25 cellular contexts compared by ENCODE assay signal in the genomic region with DNA sequence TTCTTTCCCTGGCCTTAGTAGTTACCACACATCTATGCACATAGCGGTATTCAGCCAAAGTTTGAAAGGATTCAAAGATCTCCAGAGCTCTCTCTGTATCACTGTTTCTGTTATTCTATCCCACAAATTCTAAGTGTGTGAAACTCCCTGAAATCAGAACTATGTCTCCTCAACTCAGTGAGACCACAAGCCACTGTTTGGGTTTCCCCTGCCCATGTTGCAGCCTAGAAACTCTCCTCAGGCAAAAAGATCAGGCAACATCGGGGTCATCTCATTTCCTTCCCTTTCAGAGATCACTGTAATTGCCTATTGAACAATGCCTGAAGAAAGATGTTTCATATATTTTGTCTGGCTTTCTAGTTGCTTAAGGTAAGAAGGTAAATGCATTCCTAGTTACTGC.
DNase-seq lines count a peak whose midpoint lies in the region; ATAC-seq, FAIRE-seq and TF ChIP-seq lines count a peak whose summit lies in the region.
"Had no signal": no experiment of that assay in that cellular context is flagged by ENCODE, and none has a peak within 500 bp of the region (broad histone marks: within the 10 kb centered on the region; RNA-seq: fewer than 3 reads in every experiment).

No MANE protein-coding gene starts in this region.

- peak; percentile 35 for DNase-seq in GM12865 (ENCODE audit: low read depth)
- DNase-seq in GM23338 (ENCODE audit: low spot score) = no peak
- DNase-seq in MM.1S = no peak
- no peak for DNase-seq in keratinocyte (ENCODE audit: low read depth, low spot score)
- DNase-seq in DMS79 treated with DMSO at 0.1 percent for 48 hours (lab: John Stamatoyannopoulos, UW) = no peak
- DNase-seq in kidney tubule cell (ENCODE audit: low spot score) = no peak
- DNase-seq in activated T-helper 2 cell treated with anti-CD3 and anti-CD28 coated beads, Interferon-gamma antibody, Interleukin-2, Interleukin-4, amounts not matched to agents 10 μg/mL and 5 μg/mL and 100 μg/mL, durations not matched to agents 14 hours and 24 hours and 36 hours (ENCODE audit: low spot score) = no peak
- DNase-seq: 8988T; ACHN; AML-193; BE2C; Calu3; CD4-positive, alpha-beta T cell; CD8-positive, alpha-beta memory T cell; COR-L47; DMS53; DND-41; HFFc6 had no signal

- dilution Hi-C loops in keratinocyte (cut with MboI; ENCODE audit: extremely low pct_ligation_motif_present, low sequenced_read_pairs) = no loop called here

- no peaks in the 10 kb centered on the region for H3K36me3 ChIP-seq in GM23338 (ENCODE audit: insufficient read depth)
- H3K36me3 ChIP-seq in MM.1S (replicated peaks; ENCODE audit: insufficient read depth, low read length) = no peaks in the 10 kb centered on the region
- no peaks in the 10 kb centered on the region for H3K36me3 ChIP-seq in keratinocyte (ENCODE audit: control insufficient read depth in 2 of 2, extremely low read depth in 1 of 2, insufficient read depth in 2 of 2, low read length in 2 of 2)
- H3K36me3 ChIP-seq: BE2C; BLaER1 treated with 17β-estradiol and CSF1 and Interleukin-3, amounts not matched to agents 10 nM and 100 nM; HAP-1 had no signal

- H3K9ac ChIP-seq in MM.1S (ENCODE audit: low read length) (no peak overlapping the region), keratinocyte (ENCODE audit: control insufficient read depth, extremely low read depth, insufficient read depth, low read length) (no peak overlapping the region)
- H3K9ac ChIP-seq: BLaER1 treated with 17β-estradiol and CSF1 and Interleukin-3, amounts not matched to agents 10 nM and 100 nM had no signal

- H3K27ac ChIP-seq in GM23338 (ENCODE audit: low read depth) (no peak overlapping the region), MM.1S (ENCODE audit: low read length) (no peak overlapping the region), keratinocyte (ENCODE audit: control insufficient read depth, insufficient read depth, low read length) (no peak overlapping the region)
- H3K27ac ChIP-seq: A549; BLaER1 treated with 17β-estradiol and CSF1 and Interleukin-3, amounts not matched to agents 10 nM and 100 nM had no signal

- no peaks in the 10 kb centered on the region for H3F3A ChIP-seq in GM23338 (replicated peaks; ENCODE audit: low read depth)
- H3F3A ChIP-seq in MM.1S (ENCODE audit: insufficient read depth, low read length) = no peaks in the 10 kb centered on the region

- H3K27me3 ChIP-seq in GM23338 (ENCODE audit: insufficient read depth) = no peaks in the 10 kb centered on the region
- no peaks in the 10 kb centered on the region for H3K27me3 ChIP-seq in MM.1S (replicated peaks; ENCODE audit: insufficient read depth, low read length)
- H3K27me3 ChIP-seq in keratinocyte (ENCODE audit: control insufficient read depth, extremely low read depth, insufficient read depth, low read length) = no peaks in the 10 kb centered on the region
- H3K27me3 ChIP-seq: BE2C; BLaER1 treated with 17β-estradiol and CSF1 and Interleukin-3, amounts not matched to agents 10 nM and 100 nM had no signal

- H2AFZ ChIP-seq in GM23338 (peak overlapping the region; percentile 70), MM.1S (ENCODE audit: low read length) (0 out of 2 replicates have a peak overlapping the region, but pooled peaks have one; percentile 44), keratinocyte (ENCODE audit: control insufficient read depth, low read length) (no peak overlapping the region)

- H3K4me3 ChIP-seq in GM12865 (ENCODE audit: low read depth, low read length) (no peak overlapping the region), GM23338 (no peak overlapping the region), MM.1S (ENCODE audit: low read length) (no peak overlapping the region), keratinocyte (ENCODE audit: control insufficient read depth in 2 of 3, extremely low read depth in 1 of 3, insufficient read depth in 2 of 3, low read depth in 1 of 3, low read length in 3 of 3) (no peak overlapping the region)
- H3K4me3 ChIP-seq: A549; BLaER1 treated with 17β-estradiol and CSF1 and Interleukin-3, amounts not matched to agents 10 nM and 100 nM; HAP-1 had no signal

- H4K20me1 ChIP-seq in GM23338 (replicated peaks; ENCODE audit: insufficient read depth) = no peaks in the 10 kb centered on the region
- H4K20me1 ChIP-seq in MM.1S (ENCODE audit: insufficient read depth, low read length) = no peaks in the 10 kb centered on the region
- H4K20me1 ChIP-seq in keratinocyte (ENCODE audit: control insufficient read depth, extremely low read depth, insufficient read depth, low read length) = no peaks in the 10 kb centered on the region
- H4K20me1 ChIP-seq: BLaER1 treated with 17β-estradiol and CSF1 and Interleukin-3, amounts not matched to agents 10 nM and 100 nM had no signal

- FAIRE-seq in keratinocyte (lab: Jason Lieb, UNC) = peak; percentile 49
- FAIRE-seq: G401.6, GM12891 had no signal

- H3K9me3 ChIP-seq in MM.1S (replicated peaks; ENCODE audit: insufficient read depth, low read length) = no peaks in the 10 kb centered on the region
- no peaks in the 10 kb centered on the region for H3K9me3 ChIP-seq in keratinocyte (ENCODE audit: control insufficient read depth, low read depth, low read length)
- H3K9me3 ChIP-seq: A549; BE2C; BLaER1 treated with 17β-estradiol and CSF1 and Interleukin-3, amounts not matched to agents 10 nM and 100 nM; HAP-1 had no signal

- peaks cover 1% of the 10 kb centered on the region for H3K27me3 Mint-ChIP-seq in GM23338 (ENCODE audit: insufficient read depth, low read depth, poor library complexity)
- peaks cover 15% of the 10 kb centered on the region for H3K27me3 Mint-ChIP-seq in activated T-helper 2 cell treated with anti-CD3 and anti-CD28 coated beads, Interferon-gamma antibody, Interleukin-2, Interleukin-4, amounts not matched to agents 10 μg/mL and 5 μg/mL and 100 μg/mL, durations not matched to agents 14 hours and 24 hours and 36 hours (ENCODE audit: low read depth)

- H3K9me3 Mint-ChIP-seq in GM23338 = no peaks in the 10 kb centered on the region
- H3K9me3 Mint-ChIP-seq in activated T-helper 2 cell treated with anti-CD3 and anti-CD28 coated beads, Interferon-gamma antibody, Interleukin-2, Interleukin-4, amounts not matched to agents 10 μg/mL and 5 μg/mL and 100 μg/mL, durations not matched to agents 14 hours and 24 hours and 36 hours = no peaks in the 10 kb centered on the region
- H3K9me3 Mint-ChIP-seq: CD4-positive, alpha-beta T cell; HFFc6 had no signal

- H3K79me2 ChIP-seq in GM23338 (replicated peaks; ENCODE audit: insufficient read depth) (no peaks in the 10 kb centered on the region), MM.1S (ENCODE audit: low read length) (no peaks in the 10 kb centered on the region), keratinocyte (ENCODE audit: control insufficient read depth, insufficient read depth, low read length) (no peaks in the 10 kb centered on the region)

- TF ChIP-seq CTCF in GM12865 (IDR thresholded peaks at IDR 0.05; ENCODE audit: insufficient read depth, low read depth, low read length, missing control alignments) = no peak
- no peak for TF ChIP-seq CTCF in GM23338 (conservative IDR thresholded peaks at IDR 0.05; ENCODE audit: low read depth in 2 of 2)
- TF ChIP-seq CTCF in MM.1S (IDR thresholded peaks at IDR 0.05; ENCODE audit: low read length) = no peak
- no peak for TF ChIP-seq CTCF in keratinocyte (optimal IDR thresholded peaks at IDR 0.05 in 1 of 3, IDR thresholded peaks at IDR 0.05 in 1 of 3, conservative IDR thresholded peaks at IDR 0.05 in 1 of 3; ENCODE audit: extremely low read depth in 1 of 3, insufficient read depth in 2 of 3, low read length in 3 of 3)

- no peak for ATAC-seq in GM23338
- no peak for ATAC-seq in HG02981 (IDR thresholded peaks at IDR 0.05; ENCODE audit: unreplicated experiment)
- ATAC-seq: A549 had no signal

- no peak overlapping the region for H3K27ac Mint-ChIP-seq in GM23338
- H3K27ac Mint-ChIP-seq in activated T-helper 2 cell treated with anti-CD3 and anti-CD28 coated beads, Interferon-gamma antibody, Interleukin-2, Interleukin-4, amounts not matched to agents 10 μg/mL and 5 μg/mL and 100 μg/mL, durations not matched to agents 14 hours and 24 hours and 36 hours = no peak overlapping the region
- H3K27ac Mint-ChIP-seq: CD14-positive monocyte; CD4-positive, alpha-beta T cell; CD8-positive, alpha-beta memory T cell; HFFc6 had no signal

- no peak overlapping the region for H3K4me3 Mint-ChIP-seq in GM23338
- no peak overlapping the region for H3K4me3 Mint-ChIP-seq in activated T-helper 2 cell treated with anti-CD3 and anti-CD28 coated beads, Interferon-gamma antibody, Interleukin-2, Interleukin-4, amounts not matched to agents 10 μg/mL and 5 μg/mL and 100 μg/mL, durations not matched to agents 14 hours and 24 hours and 36 hours (ENCODE audit: low read depth)
- H3K4me3 Mint-ChIP-seq: CD4-positive, alpha-beta T cell; CD8-positive, alpha-beta memory T cell; HFFc6 had no signal

- H3K4me2 ChIP-seq in GM23338 (no peak overlapping the region), MM.1S (ENCODE audit: low read depth, low read length) (no peak overlapping the region), keratinocyte (ENCODE audit: control insufficient read depth, extremely low read depth, insufficient read depth, low read depth, low read length) (no peak overlapping the region)
- H3K4me2 ChIP-seq: A549; BLaER1 treated with 17β-estradiol and CSF1 and Interleukin-3, amounts not matched to agents 10 nM and 100 nM had no signal

- no peaks in the 10 kb centered on the region for H3K9me1 ChIP-seq in keratinocyte (ENCODE audit: control insufficient read depth, extremely low read depth, insufficient read depth, low read length)

- H3K9me2 ChIP-seq in GM23338 (ENCODE audit: insufficient read depth) (no peaks in the 10 kb centered on the region; the same call in 1 of the 2 replicates), MM.1S (replicated peaks; ENCODE audit: insufficient read depth, low read length) (no peaks in the 10 kb centered on the region)

- intact Hi-C loops in activated T-helper 2 cell treated with anti-CD3 and anti-CD28 coated beads, Interferon-gamma antibody, Interleukin-2, Interleukin-4, amounts not matched to agents 10 μg/mL and 5 μg/mL and 100 μg/mL, durations not matched to agents 14 hours and 24 hours and 36 hours (cut with micrococcal nuclease) = no loop called here

- H3K4me1 Mint-ChIP-seq in GM23338 = no peaks in the 10 kb centered on the region
- no peaks in the 10 kb centered on the region for H3K4me1 Mint-ChIP-seq in activated T-helper 2 cell treated with anti-CD3 and anti-CD28 coated beads, Interferon-gamma antibody, Interleukin-2, Interleukin-4, amounts not matched to agents 10 μg/mL and 5 μg/mL and 100 μg/mL, durations not matched to agents 14 hours and 24 hours and 36 hours (ENCODE audit: low read depth)
- H3K4me1 Mint-ChIP-seq: CD8-positive, alpha-beta memory T cell had no signal

- no peaks in the 10 kb centered on the region for H3K4me1 ChIP-seq in GM23338 (ENCODE audit: insufficient read depth)
- H3K4me1 ChIP-seq in MM.1S (ENCODE audit: low read length) = no peaks in the 10 kb centered on the region
- H3K4me1 ChIP-seq in keratinocyte (ENCODE audit: control insufficient read depth, extremely low read depth, insufficient read depth, low read length) = peaks cover 10% of the 10 kb centered on the region
- H3K4me1 ChIP-seq: A549; BE2C; BLaER1 treated with 17β-estradiol and CSF1 and Interleukin-3, amounts not matched to agents 10 nM and 100 nM had no signal

- H3K36me3 Mint-ChIP-seq in GM23338 (ENCODE audit: low read depth) = no peaks in the 10 kb centered on the region
- no peaks in the 10 kb centered on the region for H3K36me3 Mint-ChIP-seq in activated T-helper 2 cell treated with anti-CD3 and anti-CD28 coated beads, Interferon-gamma antibody, Interleukin-2, Interleukin-4, amounts not matched to agents 10 μg/mL and 5 μg/mL and 100 μg/mL, durations not matched to agents 14 hours and 24 hours and 36 hours (ENCODE audit: low read depth)
- H3K36me3 Mint-ChIP-seq: CD14-positive monocyte; CD8-positive, alpha-beta memory T cell had no signal
